Comparison of ENCODE assay signal across 10 cellular contexts in the genomic region with DNA sequence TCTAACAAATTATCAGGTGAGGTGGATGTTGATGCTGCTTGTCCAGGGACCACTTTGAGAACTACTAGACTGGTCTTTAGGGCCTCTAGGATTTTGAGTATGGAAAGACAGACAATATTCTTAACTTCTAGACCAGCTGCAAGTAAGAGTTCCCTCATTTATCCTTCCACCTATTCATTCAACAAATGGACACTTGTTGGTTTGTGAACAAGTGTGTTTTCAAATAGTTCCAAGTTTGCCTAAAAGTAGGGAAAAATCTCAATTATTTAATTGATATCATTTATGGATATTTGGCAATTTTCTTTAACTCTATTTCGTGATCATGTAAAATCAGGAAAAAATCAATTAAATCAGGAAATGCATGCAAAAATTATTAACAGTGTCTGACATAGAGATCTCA.
"Had no signal": no experiment of that assay in that cellular context is flagged by ENCODE, and none has a peak within 500 bp of the region (broad histone marks: within the 10 kb centered on the region; RNA-seq: fewer than 3 reads in every experiment).

No MANE protein-coding gene starts in this region.

- H3K4me3 Mint-ChIP-seq: GM23338, H9 had no signal

- H3K9me3 Mint-ChIP-seq: GM23338, H9 had no signal

- H3K27ac ChIP-seq: HL-60 had no signal

- DNase-seq: H9, HCEC 1CT, Kasumi-1, KG1 had no signal

- FAIRE-seq: H1, H54, HepG2, K562 had no signal

- ATAC-seq: GM23338, HepG2, K562 had no signal

- H3K4me3 ChIP-seq: GM23338, K562 had no signal

- H3K27ac Mint-ChIP-seq: GM23338, H9 had no signal

- H3K4me2 ChIP-seq: GM23338 had no signal
